In genomic region chr12:5548152-5548933, GRCh38 we compare ENCODE assay signal across 20 cellular contexts.
DNase-seq lines count a peak whose midpoint lies in the region; ATAC-seq and TF ChIP-seq lines count a peak whose summit lies in the region.
"Had no signal": no experiment of that assay in that cellular context is flagged by ENCODE, and none has a peak within 500 bp of the region (broad histone marks: within the 10 kb centered on the region; RNA-seq: fewer than 3 reads in every experiment).

No MANE protein-coding gene starts in this region.

- H3K36me3 ChIP-seq in IMR-90 (ENCODE audit: control insufficient read depth, insufficient read depth, low read length), result no peaks in the 10 kb centered on the region
- no peaks in the 10 kb centered on the region for H3K36me3 ChIP-seq in hepatocyte (replicated peaks; ENCODE audit: insufficient read depth, low read depth)
- H3K36me3 ChIP-seq in right atrium auricular region, result no peaks in the 10 kb centered on the region

- H2AK5ac ChIP-seq in IMR-90 (ENCODE audit: low read depth, low read length), result no peak overlapping the region

- H3K18ac ChIP-seq in IMR-90 (ENCODE audit: low read depth, low read length), result no peak overlapping the region

- H2BK120ac ChIP-seq in IMR-90 (ENCODE audit: low read depth, low read length), result no peak overlapping the region

- H4K5ac ChIP-seq in IMR-90 (ENCODE audit: low read depth, low read length), result no peak overlapping the region

- H3K9ac ChIP-seq in IMR-90 (ENCODE audit: low read depth, low read length), result no peak overlapping the region

- ATAC-seq in IMR-90 (ENCODE audit: low read depth) (no peak), HG02852 (IDR thresholded peaks at IDR 0.05; ENCODE audit: unreplicated experiment) (no peak)
- ATAC-seq: PC-3 had no signal

- no peak for DNase-seq in IMR-90
- peak in 33 of 61 donors; percentile 5 to 86 (median 29) for DNase-seq in caudate nucleus (lab: John Stamatoyannopoulos, UW)
- DNase-seq in hepatocyte (ENCODE audit: low spot score), result peak; percentile 30
- DNase-seq in renal cortical epithelial cell (ENCODE audit: low read depth), result peak; percentile 74
- no peak for DNase-seq in NCI-H1436 treated with DMSO at 0.1 percent for 48 hours (lab: John Stamatoyannopoulos, UW)
- DNase-seq in right atrium auricular region (ENCODE audit: low spot score), result no peak
- DNase-seq: C1 segment of cervical spinal cord; CD8-positive, alpha-beta memory T cell; DND-41; H7; Kasumi-1; MM.1S; NCI-H1105; NCI-H1694; NCI-H2227 treated with DMSO at 0.1 percent for 48 hours; NCI-H510A treated with DMSO at 0.1 percent for 48 hours; NCI-H82; PC-3 had no signal

- H3K9me3 ChIP-seq in IMR-90 (ENCODE audit: control insufficient read depth, insufficient read depth, low read length) (no peaks in the 10 kb centered on the region; the same call in none of the 2 replicates), hepatocyte (ENCODE audit: low read depth) (peaks cover 7% of the 10 kb centered on the region), right atrium auricular region (peaks cover 0 to 19% of the 10 kb centered on the region in 2 donors)

- H2BK15ac ChIP-seq in IMR-90 (ENCODE audit: low read depth, low read length), result no peak overlapping the region

- dilution Hi-C loops in IMR-90 (cut with HindIII; ENCODE audit: low sequenced_read_pairs, unreplicated experiment), result no loop called here

- no peak overlapping the region for H3K56ac ChIP-seq in IMR-90 (ENCODE audit: extremely low read depth, insufficient read depth, low read length)

- H3K27ac ChIP-seq in IMR-90 (ENCODE audit: insufficient read depth, low read length) (no peak overlapping the region), caudate nucleus (ENCODE audit: low read depth, low read length) (peak overlapping the region; percentile 18), hepatocyte (peak overlapping the region; percentile 65), right atrium auricular region (no peak overlapping the region)
- H3K27ac ChIP-seq: RWPE1 had no signal

- TF ChIP-seq CTCF in IMR-90 (conservative IDR thresholded peaks at IDR 0.05; ENCODE audit: low read depth, low read length) (no peak), hepatocyte (IDR thresholded peaks at IDR 0.05; ENCODE audit: poor library complexity) (no peak), right atrium auricular region (IDR thresholded peaks at IDR 0.05) (no peak)

- H3K14ac ChIP-seq in IMR-90 (replicated peaks; ENCODE audit: low read depth, low read length), result no peak overlapping the region

- H3K79me2 ChIP-seq in hepatocyte, result no peaks in the 10 kb centered on the region

- POLR2A ChIA-PET in IMR-90 (lab: Charles Lee; ENCODE audit: unreplicated experiment), result no interaction called here

- H3K4me2 ChIP-seq in IMR-90 (ENCODE audit: low read depth, low read length) (no peak overlapping the region), hepatocyte (peak overlapping the region; percentile 64)

- no peaks in the 10 kb centered on the region for H3K9me2 ChIP-seq in hepatocyte (replicated peaks; ENCODE audit: insufficient read depth)

- no peaks in the 10 kb centered on the region for H3K9me1 ChIP-seq in IMR-90 (ENCODE audit: insufficient read depth, low read length)

- peak overlapping the region; percentile 63 for H2AK9ac ChIP-seq in IMR-90 (replicated peaks; ENCODE audit: low read depth, low read length, poor library complexity)

- H2BK20ac ChIP-seq in IMR-90 (ENCODE audit: low read depth, low read length), result no peak overlapping the region

- in situ Hi-C loops in IMR-90 (cut with MboI; ENCODE audit: low sequenced_read_pairs), result no loop called here

- BruUV-seq in IMR-90 (replicated peaks; lab: Mats Ljungman, UMichigan), result no TSS peak

- H3K79me1 ChIP-seq in IMR-90 (ENCODE audit: low read depth in 1 of 2, low read length in 2 of 2), result no peaks in the 10 kb centered on the region

- peaks cover 20% of the 10 kb centered on the region for H3K27me3 ChIP-seq in IMR-90 (ENCODE audit: control insufficient read depth, insufficient read depth, low read length)
- no peaks in the 10 kb centered on the region for H3K27me3 ChIP-seq in hepatocyte
- H3K27me3 ChIP-seq in right atrium auricular region, result no peaks in the 10 kb centered on the region

- no peak overlapping the region for H3K23ac ChIP-seq in IMR-90 (ENCODE audit: low read depth, low read length)

- H3K4me3 ChIP-seq in IMR-90 (ENCODE audit: insufficient read depth, low read depth, low read length), result no peak overlapping the region
- H3K4me3 ChIP-seq in hepatocyte, result no peak overlapping the region
- H3K4me3 ChIP-seq in right atrium auricular region, result no peak overlapping the region

- no peak overlapping the region for H4K8ac ChIP-seq in IMR-90 (ENCODE audit: low read depth in 2 of 2, low read length in 2 of 2)

- H2BK5ac ChIP-seq in IMR-90 (ENCODE audit: low read depth, low read length, poor library complexity, severe bottlenecking), result no peak overlapping the region

- no peak overlapping the region for H3K4ac ChIP-seq in IMR-90 (ENCODE audit: low read depth, low read length)

- no peak for TF ChIP-seq POLR2A in IMR-90 (IDR thresholded peaks at IDR 0.05; ENCODE audit: low read depth, low read length)

- H2AFZ ChIP-seq in IMR-90 (replicated peaks; ENCODE audit: low read length, poor library complexity) (no peak overlapping the region), hepatocyte (no peak overlapping the region)

- intact Hi-C loops in IMR-90 (cut with micrococcal nuclease), result no loop called here

- no peaks in the 10 kb centered on the region for H3K4me1 ChIP-seq in IMR-90 (ENCODE audit: control insufficient read depth, insufficient read depth, low read length)
- peaks cover 3% of the 10 kb centered on the region for H3K4me1 ChIP-seq in hepatocyte (ENCODE audit: insufficient read depth)
- H3K4me1 ChIP-seq in right atrium auricular region, result no peaks in the 10 kb centered on the region

- no peak for TF ChIP-seq RAD21 in IMR-90 (IDR thresholded peaks at IDR 0.05; ENCODE audit: low read length)

- 43% methylated on average over 2 of the region's 8 CpGs; no CpG with 5 or more reads in 1 of the 2 experiments for WGBS in IMR-90 (ENCODE audit: extremely low coverage in 2 of 2, insufficient read length in 1 of 2), 2 experiments
- 63% methylated on average over 8 of the region's 8 CpGs for WGBS in hepatocyte (ENCODE audit: low lambda C conversion rate, missing lambda C conversion rate)

- H4K91ac ChIP-seq in IMR-90 (ENCODE audit: insufficient read depth, low read depth, low read length), result no peak overlapping the region

- H4K20me1 ChIP-seq in IMR-90 (ENCODE audit: insufficient read depth, low read length) (no peaks in the 10 kb centered on the region), hepatocyte (ENCODE audit: insufficient read depth, poor library complexity, severe bottlenecking) (no peaks in the 10 kb centered on the region)

- CTCF ChIA-PET in IMR-90 (lab: Yijun Ruan, JAX), result no interaction called here

TF ChIP-seq in IMR-90, 13 proteins besides CTCF, POLR2A, EP300 and RAD21:
- no peak for TF ChIP-seq BHLHE40 (IDR thresholded peaks at IDR 0.05; ENCODE audit: low read depth, low read length)
- TF ChIP-seq SMC3 (IDR thresholded peaks at IDR 0.05; ENCODE audit: low read depth, low read length), result no peak
- no peak for TF ChIP-seq NFE2L2 (IDR thresholded peaks at IDR 0.05; ENCODE audit: low read depth, low read length)
- no peak for TF ChIP-seq RCOR1 (IDR thresholded peaks at IDR 0.05; ENCODE audit: insufficient replicate concordance, low read length)
- TF ChIP-seq USF2 (IDR thresholded peaks at IDR 0.05; ENCODE audit: low read depth, low read length), result no peak
- TF ChIP-seq CEBPB (IDR thresholded peaks at IDR 0.05; ENCODE audit: low read depth, low read length), result no peak
- no peak for TF ChIP-seq CHD1 (IDR thresholded peaks at IDR 0.05; ENCODE audit: low read depth, low read length)
- no peak for TF ChIP-seq MXI1 (IDR thresholded peaks at IDR 0.05; ENCODE audit: borderline replicate concordance, low read depth, low read length)
- no peak for TF ChIP-seq MAZ (IDR thresholded peaks at IDR 0.05; ENCODE audit: borderline replicate concordance, low read depth, low read length)
- no peak for TF ChIP-seq FOS (IDR thresholded peaks at IDR 0.05; ENCODE audit: low read depth, low read length)
- TF ChIP-seq ELK1 (IDR thresholded peaks at IDR 0.05; ENCODE audit: borderline replicate concordance, low read depth, low read length), result no peak

Comparison
In these comparisons a context has a peak if more than half of its experiments do, and no peak if none do; other contexts are left out.
1. DNase-seq: peak in caudate nucleus (33 of 61), hepatocyte (single experiment) and renal cortical epithelial cell (single experiment); none in IMR-90 (single experiment), NCI-H1436 treated with DMSO at 0.1 percent for 48 hours (single experiment) and right atrium auricular region (single experiment).
2. H3K27ac ChIP-seq: peak in caudate nucleus (single experiment) and hepatocyte (single experiment); none in IMR-90 (single experiment) and right atrium auricular region (0 of 2).